In genomic region chr11:72646472-72646871, GRCh38 we compare ENCODE assay signal across 19 cellular contexts. TPM values are rescaled to one million over a fixed set of nuclear protein-coding genes. Genes with fewer than 3 reads are reported as not detected.
DNase-seq lines count a peak whose midpoint lies in the region; ATAC-seq, FAIRE-seq and TF ChIP-seq lines count a peak whose summit lies in the region.
"Had no signal": no experiment of that assay in that cellular context is flagged by ENCODE, and none has a peak within 500 bp of the region (broad histone marks: within the 10 kb centered on the region; RNA-seq: fewer than 3 reads in every experiment).

No MANE protein-coding gene starts in this region.

- H3K4me1 ChIP-seq in astrocyte (ENCODE audit: insufficient read depth, low read length), result peaks cover 3% of the 10 kb centered on the region
- peaks cover 3% of the 10 kb centered on the region for H3K4me1 ChIP-seq in osteoblast (ENCODE audit: insufficient read depth, low read length)

- no peak overlapping the region for H3K9ac ChIP-seq in astrocyte (ENCODE audit: low read length)

- H3K4me3 ChIP-seq in astrocyte (ENCODE audit: insufficient read depth, low read depth, low read length), result no peak overlapping the region
- H3K4me3 ChIP-seq in osteoblast (ENCODE audit: insufficient read depth, low read length), result no peak overlapping the region
- H3K4me3 ChIP-seq: GM12878, GM23338 had no signal

- H3K36me3 ChIP-seq in astrocyte (ENCODE audit: insufficient read depth, low read length) (no peaks in the 10 kb centered on the region), osteoblast (ENCODE audit: insufficient read depth, low read length) (no peaks in the 10 kb centered on the region)

- H3K4me1 Mint-ChIP-seq in astrocyte (ENCODE audit: low read depth, unreplicated experiment), result peaks cover 2% of the 10 kb centered on the region
- no peaks in the 10 kb centered on the region for H3K4me1 Mint-ChIP-seq in activated T-helper 17 cell treated with anti-CD3 and anti-CD28 coated beads, Interleukin-2, amount 50 U/mL, for 72 hours
- H3K4me1 Mint-ChIP-seq: GM23338, H9 had no signal

- peak overlapping the region; percentile 48 for H3K4me3 Mint-ChIP-seq in astrocyte (ENCODE audit: unreplicated experiment)
- H3K4me3 Mint-ChIP-seq in activated T-helper 17 cell treated with anti-CD3 and anti-CD28 coated beads, Interleukin-2, amount 50 U/mL, for 72 hours, result no peak overlapping the region
- H3K4me3 Mint-ChIP-seq: CD4-positive, alpha-beta memory T cell; GM23338; H9; HFFc6 had no signal

- H3K27ac ChIP-seq in astrocyte (ENCODE audit: low read depth, low read length) (no peak overlapping the region), osteoblast (ENCODE audit: low read depth, low read length) (no peak overlapping the region)

- H2AFZ ChIP-seq in astrocyte (ENCODE audit: low read depth, low read length), result no peak overlapping the region
- no peak overlapping the region for H2AFZ ChIP-seq in osteoblast (ENCODE audit: low read length)
- H2AFZ ChIP-seq: GM23338 had no signal

- no peak overlapping the region for H3K27ac Mint-ChIP-seq in astrocyte (ENCODE audit: unreplicated experiment)
- no peak overlapping the region for H3K27ac Mint-ChIP-seq in activated T-helper 17 cell treated with anti-CD3 and anti-CD28 coated beads, Interleukin-2, amount 50 U/mL, for 72 hours
- H3K27ac Mint-ChIP-seq: GM23338, H9, HFFc6 had no signal

- H3K9me3 ChIP-seq in astrocyte (ENCODE audit: insufficient read depth, low read depth, low read length) (no peaks in the 10 kb centered on the region), osteoblast (ENCODE audit: low read depth, low read length) (no peaks in the 10 kb centered on the region)

- no peak overlapping the region for H3K4me2 ChIP-seq in astrocyte (ENCODE audit: low read length)
- no peak overlapping the region for H3K4me2 ChIP-seq in osteoblast (ENCODE audit: insufficient read depth, low read length)
- H3K4me2 ChIP-seq: GM23338 had no signal

- no peak for TF ChIP-seq CTCF in astrocyte (IDR thresholded peaks at IDR 0.05; ENCODE audit: insufficient read depth, low read depth, low read length)
- no peak for TF ChIP-seq CTCF in osteoblast (IDR thresholded peaks at IDR 0.05; ENCODE audit: extremely low read depth, low read depth, low read length)

- no peaks in the 10 kb centered on the region for H3K36me3 Mint-ChIP-seq in astrocyte (ENCODE audit: low read depth, unreplicated experiment)
- H3K36me3 Mint-ChIP-seq in activated T-helper 17 cell treated with anti-CD3 and anti-CD28 coated beads, Interleukin-2, amount 50 U/mL, for 72 hours (ENCODE audit: low read depth), result no peaks in the 10 kb centered on the region
- H3K36me3 Mint-ChIP-seq: CD4-positive, alpha-beta memory T cell had no signal

- peak; percentile 31 for DNase-seq in ELR (ENCODE audit: low read depth)
- DNase-seq in astrocyte (ENCODE audit: low read depth), result no peak
- peak; percentile 92 for DNase-seq in osteoblast (ENCODE audit: insufficient read length, low spot score, missing footprints)
- no peak for DNase-seq in activated CD4-positive, alpha-beta T cell treated with anti-CD3 and anti-CD28 coated beads for 48 hours
- DNase-seq: C1 segment of cervical spinal cord; Calu3; CD4-positive, alpha-beta memory T cell; COR-L47; DMS53; DMS79 treated with DMSO at 0.1 percent for 48 hours; GDM1; H9; HFFc6 had no signal

- no peak for ATAC-seq in HG02571 (IDR thresholded peaks at IDR 0.05; ENCODE audit: unreplicated experiment)
- ATAC-seq in activated T-helper 17 cell treated with anti-CD3 and anti-CD28 coated beads, Interleukin-2, amount 50 U/mL, for 72 hours (replicated peaks), result no peak
- ATAC-seq: GM12878, GM23338, HCT116 had no signal

- H3K79me2 ChIP-seq in astrocyte (ENCODE audit: insufficient read depth, low read length), result no peaks in the 10 kb centered on the region
- no peaks in the 10 kb centered on the region for H3K79me2 ChIP-seq in osteoblast (ENCODE audit: insufficient read depth, low read length)

- no peak for FAIRE-seq in astrocyte (lab: Jason Lieb, UNC)
- FAIRE-seq: GM12878, GM19239 had no signal

- peaks cover 42% of the 10 kb centered on the region for H3K27me3 Mint-ChIP-seq in astrocyte (ENCODE audit: low read depth, unreplicated experiment)
- peaks cover 4% of the 10 kb centered on the region for H3K27me3 Mint-ChIP-seq in activated T-helper 17 cell treated with anti-CD3 and anti-CD28 coated beads, Interleukin-2, amount 50 U/mL, for 72 hours

- peaks cover 4% of the 10 kb centered on the region for H4K20me1 ChIP-seq in astrocyte (ENCODE audit: insufficient read depth, low read length)
- no peaks in the 10 kb centered on the region for H4K20me1 ChIP-seq in osteoblast (ENCODE audit: insufficient read depth, low read length)

- no peaks in the 10 kb centered on the region for H3K9me3 Mint-ChIP-seq in astrocyte (ENCODE audit: unreplicated experiment)
- no peaks in the 10 kb centered on the region for H3K9me3 Mint-ChIP-seq in activated T-helper 17 cell treated with anti-CD3 and anti-CD28 coated beads, Interleukin-2, amount 50 U/mL, for 72 hours
- H3K9me3 Mint-ChIP-seq: CD4-positive, alpha-beta memory T cell; GM23338; H9; HFFc6 had no signal

- H3K27me3 ChIP-seq in astrocyte (ENCODE audit: insufficient read depth, low read length), result peaks cover 5% of the 10 kb centered on the region
- peaks cover 13% of the 10 kb centered on the region for H3K27me3 ChIP-seq in osteoblast (ENCODE audit: insufficient read depth, low read length)

RNA-seq across cellular contexts. Expression of gene PDE2A, which starts 27.8 kb away (rescaled TPM):
- total RNA-seq in astrocyte (0.75 and 0.82 TPM in 2 replicates), osteoblast (0.36 and 0.59 TPM in 2 replicates)
- 1 to 10 TPM; 1.7 to 3.6 TPM for total RNA-seq in activated T-helper 17 cell treated with anti-CD3 and anti-CD28 coated beads, Interleukin-2, amount 50 U/mL, for 72 hours

Comparison
In these comparisons a context has a peak if more than half of its experiments do, and no peak if none do; other contexts are left out.
1. DNase-seq: peak in ELR (single experiment) and osteoblast (single experiment); none in astrocyte (single experiment) and activated CD4-positive, alpha-beta T cell treated with anti-CD3 and anti-CD28 coated beads for 48 hours (single experiment).